ENCODE assay signal across 1 cellular context in the genomic region with DNA sequence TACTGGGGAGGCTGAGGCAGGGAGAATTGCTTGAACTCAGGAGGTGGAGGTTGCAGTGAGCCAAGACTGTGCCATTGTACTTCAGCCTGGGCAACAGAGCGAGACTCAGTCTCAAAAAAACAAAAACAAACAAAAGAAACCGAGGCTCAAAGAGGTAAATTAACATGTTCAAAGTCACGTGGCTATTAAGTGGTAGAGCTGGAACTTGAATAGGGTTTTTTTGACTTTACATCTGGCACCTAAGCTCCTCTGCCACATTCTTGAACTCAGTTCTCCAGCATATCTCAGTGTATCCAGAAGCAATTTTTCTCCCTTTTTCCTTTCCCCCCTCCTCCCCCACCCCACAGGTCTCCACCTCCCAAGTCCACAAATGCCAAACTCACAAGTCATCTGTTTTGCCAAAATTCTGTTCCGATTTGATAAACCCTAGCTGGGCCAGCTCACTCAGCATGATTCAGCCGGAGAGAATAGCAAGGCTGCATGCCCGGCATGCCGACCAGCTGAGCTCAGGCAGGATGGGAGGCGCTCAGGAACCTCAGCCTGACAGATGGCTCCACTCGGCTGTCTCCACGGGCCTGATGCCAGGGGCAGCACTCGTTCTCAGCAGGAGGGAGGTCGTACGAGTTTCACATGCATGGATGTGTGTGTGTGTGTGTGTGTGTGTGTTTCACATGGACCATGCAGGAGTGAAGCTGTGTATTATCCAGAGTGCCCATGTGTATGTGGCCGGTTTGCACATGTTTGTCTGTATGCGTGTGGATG.
A peak's percentile ranks its signal among the peaks of the same experiment; 100 is the strongest.
TF ChIP-seq lines count a peak whose summit lies in the region.

No MANE protein-coding gene starts in this region.

TF ChIP-seq in K562, 482 proteins besides CTCF, POLR2A, EP300 and RAD21 (continued from another document and continues in another):
- TF ChIP-seq THAP12 (CRISPR knock-in tag; IDR thresholded peaks at IDR 0.05) (no peak), SETDB1 (IDR thresholded peaks at IDR 0.05; ENCODE audit: low read length) (no peak), SRSF9 (IDR thresholded peaks at IDR 0.05; ENCODE audit: borderline replicate concordance, low read depth, low read length) (no peak), TRIM24 (IDR thresholded peaks at IDR 0.05) (peak; percentile 82 to 83), STAT5A (IDR thresholded peaks at IDR 0.05; ENCODE audit: borderline replicate concordance, low read length) (no peak), HNRNPH1 (optimal IDR thresholded peaks at IDR 0.05; ENCODE audit: low read depth, low read length) (no peak), ZNF217 (CRISPR knock-in tag; IDR thresholded peaks at IDR 0.05) (no peak), ARID1B (IDR thresholded peaks at IDR 0.05) (peak; percentile 88), HEY1 (CRISPR knock-in tag; IDR thresholded peaks at IDR 0.05; ENCODE audit: borderline replicate concordance) (no peak), RHOXF2B (CRISPR knock-in tag; conservative IDR thresholded peaks at IDR 0.05) (no peak), TGIF2 (CRISPR knock-in tag; IDR thresholded peaks at IDR 0.05) (no peak), JUND (IDR thresholded peaks at IDR 0.05; ENCODE audit: borderline replicate concordance, low read depth, low read length) (peak; percentile 72; the same call in 1 of the 2 replicates), JUND (tag; IDR thresholded peaks at IDR 0.05; ENCODE audit: borderline replicate concordance, low read depth, low read length) (peak; percentile 58; the same call in 1 of the 3 replicates), TCFL5 (CRISPR knock-in tag; conservative IDR thresholded peaks at IDR 0.05) (no peak), ZNF184 (CRISPR knock-in tag; IDR thresholded peaks at IDR 0.05) (no peak), POLR2G (IDR thresholded peaks at IDR 0.05; ENCODE audit: low read depth, low read length) (no peak), MGA (IDR thresholded peaks at IDR 0.05) (peak; percentile 49), NCOA2 (IDR thresholded peaks at IDR 0.05; ENCODE audit: partially characterized antibody in 2 of 2) (no peak), ASH1L (IDR thresholded peaks at IDR 0.05; ENCODE audit: borderline replicate concordance, low read depth, partially characterized antibody) (no peak), NR3C1 (CRISPR knock-in tag; IDR thresholded peaks at IDR 0.05) (no peak), NR2C1 (IDR thresholded peaks at IDR 0.05) (no peak), NR2C1 (tag; IDR thresholded peaks at IDR 0.05) (no peak), ZNF253 (CRISPR knock-in tag; conservative IDR thresholded peaks at IDR 0.05) (no peak), ZNF431 (CRISPR knock-in tag; IDR thresholded peaks at IDR 0.05) (no peak), BCOR (IDR thresholded peaks at IDR 0.05) (no peak), FOSL1 (tag; conservative IDR thresholded peaks at IDR 0.05) (peak; percentile 85)
- TF ChIP-seq, protein P1, sequence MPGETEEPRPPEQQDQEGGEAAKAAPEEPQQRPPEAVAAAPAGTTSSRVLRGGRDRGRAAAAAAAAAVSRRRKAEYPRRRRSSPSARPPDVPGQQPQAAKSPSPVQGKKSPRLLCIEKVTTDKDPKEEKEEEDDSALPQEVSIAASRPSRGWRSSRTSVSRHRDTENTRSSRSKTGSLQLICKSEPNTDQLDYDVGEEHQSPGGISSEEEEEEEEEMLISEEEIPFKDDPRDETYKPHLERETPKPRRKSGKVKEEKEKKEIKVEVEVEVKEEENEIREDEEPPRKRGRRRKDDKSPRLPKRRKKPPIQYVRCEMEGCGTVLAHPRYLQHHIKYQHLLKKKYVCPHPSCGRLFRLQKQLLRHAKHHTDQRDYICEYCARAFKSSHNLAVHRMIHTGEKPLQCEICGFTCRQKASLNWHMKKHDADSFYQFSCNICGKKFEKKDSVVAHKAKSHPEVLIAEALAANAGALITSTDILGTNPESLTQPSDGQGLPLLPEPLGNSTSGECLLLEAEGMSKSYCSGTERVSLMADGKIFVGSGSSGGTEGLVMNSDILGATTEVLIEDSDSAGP (CRISPR knock-in tag; IDR thresholded peaks at IDR 0.05), result no peak
- TF ChIP-seq, protein P2, sequence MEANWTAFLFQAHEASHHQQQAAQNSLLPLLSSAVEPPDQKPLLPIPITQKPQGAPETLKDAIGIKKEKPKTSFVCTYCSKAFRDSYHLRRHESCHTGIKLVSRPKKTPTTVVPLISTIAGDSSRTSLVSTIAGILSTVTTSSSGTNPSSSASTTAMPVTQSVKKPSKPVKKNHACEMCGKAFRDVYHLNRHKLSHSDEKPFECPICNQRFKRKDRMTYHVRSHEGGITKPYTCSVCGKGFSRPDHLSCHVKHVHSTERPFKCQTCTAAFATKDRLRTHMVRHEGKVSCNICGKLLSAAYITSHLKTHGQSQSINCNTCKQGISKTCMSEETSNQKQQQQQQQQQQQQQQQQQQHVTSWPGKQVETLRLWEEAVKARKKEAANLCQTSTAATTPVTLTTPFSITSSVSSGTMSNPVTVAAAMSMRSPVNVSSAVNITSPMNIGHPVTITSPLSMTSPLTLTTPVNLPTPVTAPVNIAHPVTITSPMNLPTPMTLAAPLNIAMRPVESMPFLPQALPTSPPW (CRISPR knock-in tag; IDR thresholded peaks at IDR 0.05), result peak; percentile 81
- TF ChIP-seq, protein P3, sequence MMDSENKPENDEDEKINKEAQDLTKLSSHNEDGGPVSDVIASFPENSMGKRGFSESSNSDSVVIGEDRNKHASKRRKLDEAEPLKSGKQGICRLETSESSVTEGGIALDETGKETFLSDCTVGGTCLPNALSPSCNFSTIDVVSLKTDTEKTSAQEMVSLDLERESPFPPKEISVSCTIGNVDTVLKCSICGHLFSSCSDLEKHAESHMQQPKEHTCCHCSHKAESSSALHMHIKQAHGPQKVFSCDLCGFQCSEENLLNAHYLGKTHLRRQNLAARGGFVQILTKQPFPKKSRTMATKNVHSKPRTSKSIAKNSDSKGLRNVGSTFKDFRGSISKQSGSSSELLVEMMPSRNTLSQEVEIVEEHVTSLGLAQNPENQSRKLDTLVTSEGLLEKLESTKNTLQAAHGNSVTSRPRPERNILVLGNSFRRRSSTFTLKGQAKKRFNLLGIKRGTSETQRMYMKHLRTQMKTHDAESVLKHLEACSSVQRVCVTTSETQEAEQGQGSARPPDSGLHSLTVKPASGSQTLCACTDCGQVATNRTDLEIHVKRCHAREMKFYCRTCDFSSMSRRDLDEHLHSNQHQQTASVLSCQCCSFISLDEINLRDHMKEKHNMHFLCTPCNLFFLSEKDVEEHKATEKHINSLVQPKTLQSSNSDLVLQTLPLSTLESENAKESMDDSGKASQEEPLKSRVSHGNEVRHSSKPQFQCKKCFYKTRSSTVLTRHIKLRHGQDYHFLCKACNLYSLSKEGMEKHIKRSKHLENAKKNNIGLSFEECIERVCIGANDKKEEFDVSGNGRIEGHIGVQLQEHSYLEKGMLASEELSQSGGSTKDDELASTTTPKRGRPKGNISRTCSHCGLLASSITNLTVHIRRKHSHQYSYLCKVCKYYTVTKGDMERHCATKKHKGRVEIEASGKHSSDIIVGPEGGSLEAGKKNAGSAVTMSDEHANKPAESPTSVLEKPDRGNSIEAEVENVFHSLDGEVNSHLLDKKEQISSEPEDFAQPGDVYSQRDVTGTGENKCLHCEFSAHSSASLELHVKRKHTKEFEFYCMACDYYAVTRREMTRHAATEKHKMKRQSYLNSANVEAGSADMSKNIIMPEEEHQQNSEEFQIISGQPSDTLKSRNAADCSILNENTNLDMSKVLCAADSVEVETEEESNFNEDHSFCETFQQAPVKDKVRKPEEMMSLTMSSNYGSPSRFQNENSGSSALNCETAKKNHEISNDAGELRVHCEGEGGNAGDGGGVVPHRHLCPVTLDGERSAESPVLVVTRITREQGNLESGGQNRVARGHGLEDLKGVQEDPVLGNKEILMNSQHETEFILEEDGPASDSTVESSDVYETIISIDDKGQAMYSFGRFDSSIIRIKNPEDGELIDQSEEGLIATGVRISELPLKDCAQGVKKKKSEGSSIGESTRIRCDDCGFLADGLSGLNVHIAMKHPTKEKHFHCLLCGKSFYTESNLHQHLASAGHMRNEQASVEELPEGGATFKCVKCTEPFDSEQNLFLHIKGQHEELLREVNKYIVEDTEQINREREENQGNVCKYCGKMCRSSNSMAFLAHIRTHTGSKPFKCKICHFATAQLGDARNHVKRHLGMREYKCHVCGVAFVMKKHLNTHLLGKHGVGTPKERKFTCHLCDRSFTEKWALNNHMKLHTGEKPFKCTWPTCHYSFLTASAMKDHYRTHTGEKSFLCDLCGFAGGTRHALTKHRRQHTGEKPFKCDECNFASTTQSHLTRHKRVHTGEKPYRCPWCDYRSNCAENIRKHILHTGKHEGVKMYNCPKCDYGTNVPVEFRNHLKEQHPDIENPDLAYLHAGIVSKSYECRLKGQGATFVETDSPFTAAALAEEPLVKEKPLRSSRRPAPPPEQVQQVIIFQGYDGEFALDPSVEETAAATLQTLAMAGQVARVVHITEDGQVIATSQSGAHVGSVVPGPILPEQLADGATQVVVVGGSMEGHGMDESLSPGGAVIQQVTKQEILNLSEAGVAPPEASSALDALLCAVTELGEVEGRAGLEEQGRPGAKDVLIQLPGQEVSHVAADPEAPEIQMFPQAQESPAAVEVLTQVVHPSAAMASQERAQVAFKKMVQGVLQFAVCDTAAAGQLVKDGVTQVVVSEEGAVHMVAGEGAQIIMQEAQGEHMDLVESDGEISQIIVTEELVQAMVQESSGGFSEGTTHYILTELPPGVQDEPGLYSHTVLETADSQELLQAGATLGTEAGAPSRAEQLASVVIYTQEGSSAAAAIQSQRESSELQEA (IDR thresholded peaks at IDR 0.05; ENCODE audit: low read depth), result no peak
